12 cellular contexts compared by ENCODE assay signal in the genomic region with DNA sequence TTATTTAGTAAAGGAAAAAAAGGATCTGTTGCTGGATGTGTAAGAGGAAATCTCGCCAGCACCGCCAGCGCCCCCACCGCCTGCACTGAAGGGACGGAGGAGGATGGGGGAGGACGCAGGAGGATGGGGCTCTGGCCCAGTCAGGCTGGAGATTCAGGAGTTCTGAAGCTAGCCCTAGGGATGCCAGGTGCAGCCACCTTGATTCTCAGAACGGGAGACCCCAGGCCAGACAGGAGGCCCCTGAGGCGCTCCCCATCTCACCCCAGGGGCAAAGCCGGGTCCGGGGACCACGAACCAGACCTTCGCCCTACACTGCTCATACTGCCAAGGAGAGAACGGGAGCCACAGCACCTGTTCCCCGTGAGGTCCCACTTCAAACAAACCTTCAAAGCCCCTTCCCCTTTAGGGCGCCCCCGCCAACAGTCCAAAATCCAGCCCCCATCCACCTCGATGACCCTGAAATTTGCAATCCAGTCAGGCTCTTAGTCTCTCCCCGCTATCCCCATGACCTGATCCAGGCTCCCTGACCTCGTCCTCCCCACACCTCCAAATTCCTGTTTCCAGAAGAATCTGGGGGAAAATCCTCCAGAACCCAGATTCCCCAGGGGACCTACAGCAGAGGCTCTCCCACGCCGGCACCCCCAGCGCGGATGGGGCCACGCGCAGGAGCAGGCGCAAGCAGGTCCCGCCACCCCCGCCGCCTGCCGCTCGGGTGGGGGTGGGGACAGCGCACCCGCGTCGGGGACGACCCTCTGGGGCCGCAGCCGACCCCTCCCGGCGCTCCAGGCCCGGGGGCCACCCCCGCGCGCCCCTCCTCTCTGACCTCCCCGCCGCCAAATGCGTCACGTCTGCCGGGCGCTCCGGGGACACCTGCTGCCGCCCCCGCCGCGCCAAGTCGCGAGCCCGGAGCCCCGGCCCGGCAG. TPM values are rescaled to one million over a fixed set of nuclear protein-coding genes. Genes with fewer than 3 reads are reported as not detected.
DNase-seq lines count a peak whose midpoint lies in the region; ATAC-seq, FAIRE-seq and TF ChIP-seq lines count a peak whose summit lies in the region.
"Had no signal": no experiment of that assay in that cellular context is flagged by ENCODE, and none has a peak within 500 bp of the region (broad histone marks: within the 10 kb centered on the region; RNA-seq: fewer than 3 reads in every experiment).

No MANE protein-coding gene starts in this region.

- H3K27me3 ChIP-seq in HepG2 (ENCODE audit: control insufficient read depth in 1 of 2, insufficient read depth in 2 of 2, low read length in 2 of 2) (peaks cover 10 to 59% of the 10 kb centered on the region in 2 experiments), thoracic aorta (replicated peaks; ENCODE audit: insufficient read depth) (no peaks in the 10 kb centered on the region)

- H3K79me2 ChIP-seq in HepG2 (ENCODE audit: insufficient read depth, low read length) = no peaks in the 10 kb centered on the region

- CTCF ChIA-PET in activated CD4-positive, alpha-beta T cell treated with anti-CD3 and anti-CD28 coated beads, Interleukin-2, amount 10 ng/mL, durations not matched to agents 7 days and 5 days (lab: Charles Lee) = no interaction called here
- CTCF ChIA-PET in HepG2 (lab: Yijun Ruan, JAX; ENCODE audit: low intra/inter-chr PET ratio, low total read pairs) = no interaction called here

- H3K4me3 Mint-ChIP-seq in activated CD4-positive, alpha-beta T cell treated with anti-CD3 and anti-CD28 coated beads, Interleukin-2, amount 10 ng/mL, durations not matched to agents 7 days and 5 days = peak overlapping the region; percentile 37
- peak overlapping the region; percentile 52 for H3K4me3 Mint-ChIP-seq in activated naive CD8-positive, alpha-beta T cell treated with anti-CD3 and anti-CD28 coated beads, Interleukin-2, amount 50 U/mL, for 24 hours

- TF ChIP-seq RAD21 in HepG2 (CRISPR knock-in tag; IDR thresholded peaks at IDR 0.05) = no peak

- no peak overlapping the region for H3K9ac ChIP-seq in HepG2 (ENCODE audit: insufficient read depth, low read depth, low read length)
- H3K9ac ChIP-seq: BLaER1 treated with 17β-estradiol and CSF1 and Interleukin-3, amounts not matched to agents 10 nM and 100 nM had no signal

- 25% methylated on average over 18 of the region's 60 CpGs for WGBS in HepG2 (ENCODE audit: low lambda C conversion rate)

- H3K4me3 ChIP-seq in HepG2 (replicated peaks in 1 of 3; ENCODE audit: insufficient read depth in 1 of 3, low read depth in 2 of 3, low read length in 3 of 3) (no peak overlapping the region), thoracic aorta (peak overlapping the region; percentile 56)

- no peaks in the 10 kb centered on the region for H4K20me1 ChIP-seq in HepG2 (ENCODE audit: insufficient read depth, low read length)

- no peaks in the 10 kb centered on the region for H3K4me1 ChIP-seq in HepG2 (ENCODE audit: insufficient read depth, low read length)
- H3K4me1 ChIP-seq in thoracic aorta (ENCODE audit: control insufficient read depth in 1 of 2, low read depth in 2 of 2) = peaks cover 0 to 7% of the 10 kb centered on the region in 2 donors

- no peak overlapping the region for H3K27ac Mint-ChIP-seq in activated CD4-positive, alpha-beta T cell treated with anti-CD3 and anti-CD28 coated beads, Interleukin-2, amount 10 ng/mL, durations not matched to agents 7 days and 5 days
- no peak overlapping the region for H3K27ac Mint-ChIP-seq in activated naive CD8-positive, alpha-beta T cell treated with anti-CD3 and anti-CD28 coated beads, Interleukin-2, amount 50 U/mL, for 24 hours

- no peaks in the 10 kb centered on the region for H3K9me3 ChIP-seq in HepG2 (ENCODE audit: low read length)
- H3K9me3 ChIP-seq in thoracic aorta = no peaks in the 10 kb centered on the region
- H3K9me3 ChIP-seq: BLaER1 treated with 17β-estradiol and CSF1 and Interleukin-3, amounts not matched to agents 10 nM and 100 nM had no signal

- peaks cover 3% of the 10 kb centered on the region for H3K9me3 Mint-ChIP-seq in activated CD4-positive, alpha-beta T cell treated with anti-CD3 and anti-CD28 coated beads, Interleukin-2, amount 10 ng/mL, durations not matched to agents 7 days and 5 days
- H3K9me3 Mint-ChIP-seq in activated naive CD8-positive, alpha-beta T cell treated with anti-CD3 and anti-CD28 coated beads, Interleukin-2, amount 50 U/mL, for 24 hours = no peaks in the 10 kb centered on the region

- BruUV-seq in HepG2 (replicated peaks; lab: Mats Ljungman, UMichigan) = no TSS peak

- in situ Hi-C loops in HepG2 (cut with HindIII; ENCODE audit: extremely low pct_ligation_motif_present, low pct_unique_long_range_greater_than_20kb) = no loop called here

- no peaks in the 10 kb centered on the region for H3K36me3 ChIP-seq in HepG2 (replicated peaks in 1 of 2; ENCODE audit: control insufficient read depth in 1 of 2, insufficient read depth in 2 of 2, low read length in 2 of 2)
- H3K36me3 ChIP-seq in thoracic aorta = no peaks in the 10 kb centered on the region
- H3K36me3 ChIP-seq: BLaER1 treated with 17β-estradiol and CSF1 and Interleukin-3, amounts not matched to agents 10 nM and 100 nM had no signal

- no peak for FAIRE-seq in HepG2 (lab: Jason Lieb, UNC)
- FAIRE-seq: endometrium had no signal

- H3K27ac ChIP-seq in HepG2 (ENCODE audit: extremely low read length, insufficient read depth, low read length) (no peak overlapping the region), thoracic aorta (no peak overlapping the region)
- H3K27ac ChIP-seq: BLaER1 treated with 17β-estradiol and CSF1 and Interleukin-3, amounts not matched to agents 10 nM and 100 nM had no signal

- no peak for DNase-seq in activated CD4-positive, alpha-beta T cell treated with anti-CD3 and anti-CD28 coated beads, Interleukin-2, amount 10 ng/mL, durations not matched to agents 7 days and 5 days
- no peak for DNase-seq in activated CD4-positive, alpha-beta T cell treated with anti-CD3 and anti-CD28 coated beads, Interleukin-2, amount 50 U/mL, for 48 hours
- DNase-seq in activated naive CD8-positive, alpha-beta T cell treated with anti-CD3 and anti-CD28 coated beads, Interleukin-2, amount 50 U/mL, for 24 hours = no peak
- DNase-seq in HepG2 (ENCODE audit: low spot score) (no peak), thoracic aorta (ENCODE audit: low spot score) (no peak)
- DNase-seq: activated CD4-positive, CD25-positive, alpha-beta regulatory T cell treated with anti-CD3 and anti-CD28 coated beads, Interleukin-2, amount 50 U/mL, for 72 hours; NCI-H446 had no signal

- ATAC-seq in activated naive CD8-positive, alpha-beta T cell treated with anti-CD3 and anti-CD28 coated beads, Interleukin-2, amount 50 U/mL, for 24 hours = no peak
- no peak for ATAC-seq in HepG2
- no peak for ATAC-seq in thoracic aorta (ENCODE audit: insufficient number of reproducible peaks, low FRiP score, low read depth)
- no peak for ATAC-seq in GM18861 (IDR thresholded peaks at IDR 0.05; ENCODE audit: unreplicated experiment)
- ATAC-seq in esophagus mucosa = no peak
- ATAC-seq in GM18520 (IDR thresholded peaks at IDR 0.05; ENCODE audit: unreplicated experiment) = no peak

- H3K4me1 Mint-ChIP-seq in activated CD4-positive, alpha-beta T cell treated with anti-CD3 and anti-CD28 coated beads, Interleukin-2, amount 10 ng/mL, durations not matched to agents 7 days and 5 days = peaks cover 7% of the 10 kb centered on the region
- H3K4me1 Mint-ChIP-seq in activated naive CD8-positive, alpha-beta T cell treated with anti-CD3 and anti-CD28 coated beads, Interleukin-2, amount 50 U/mL, for 24 hours = peaks cover 7% of the 10 kb centered on the region

- POLR2A ChIA-PET in activated CD4-positive, alpha-beta T cell treated with anti-CD3 and anti-CD28 coated beads, Interleukin-2, amount 10 ng/mL, durations not matched to agents 7 days and 5 days (lab: Charles Lee) = no interaction called here
- POLR2A ChIA-PET in HepG2 (lab: Yijun Ruan, JAX) = no interaction called here

- no peaks in the 10 kb centered on the region for H3K36me3 Mint-ChIP-seq in activated CD4-positive, alpha-beta T cell treated with anti-CD3 and anti-CD28 coated beads, Interleukin-2, amount 10 ng/mL, durations not matched to agents 7 days and 5 days (ENCODE audit: low read depth)
- H3K36me3 Mint-ChIP-seq in activated naive CD8-positive, alpha-beta T cell treated with anti-CD3 and anti-CD28 coated beads, Interleukin-2, amount 50 U/mL, for 24 hours (ENCODE audit: low read depth) = no peaks in the 10 kb centered on the region

- H2AFZ ChIP-seq in HepG2 (ENCODE audit: low read length) = no peak overlapping the region

- intact Hi-C loops in HepG2 (cut with micrococcal nuclease; ENCODE audit: unreplicated experiment) = no loop called here

- H3K4me2 ChIP-seq in HepG2 (ENCODE audit: low read depth, low read length) = no peak overlapping the region

- no peak for TF ChIP-seq POLR2A in HepG2 (IDR thresholded peaks at IDR 0.05; ENCODE audit: insufficient read depth in 1 of 2, low read depth in 2 of 2, low read length in 2 of 2)

- TF ChIP-seq CTCF in HepG2 (CRISPR knock-in tag; IDR thresholded peaks at IDR 0.05) (no peak), thoracic aorta (IDR thresholded peaks at IDR 0.05) (no peak)

- TF ChIP-seq EP300 in HepG2 (IDR thresholded peaks at IDR 0.05; ENCODE audit: low read depth in 2 of 2, low read length in 2 of 2) (no peak), HepG2 (CRISPR knock-in tag; IDR thresholded peaks at IDR 0.05; ENCODE audit: borderline replicate concordance) (no peak)

- peaks cover 45% of the 10 kb centered on the region for H3K27me3 Mint-ChIP-seq in activated CD4-positive, alpha-beta T cell treated with anti-CD3 and anti-CD28 coated beads, Interleukin-2, amount 10 ng/mL, durations not matched to agents 7 days and 5 days
- H3K27me3 Mint-ChIP-seq in activated naive CD8-positive, alpha-beta T cell treated with anti-CD3 and anti-CD28 coated beads, Interleukin-2, amount 50 U/mL, for 24 hours = peaks cover 36% of the 10 kb centered on the region

RNA-seq across cellular contexts. Expression of a gene that starts 0.9 kb away (rescaled TPM):
- total RNA-seq in activated CD4-positive, alpha-beta T cell treated with anti-CD3 and anti-CD28 coated beads, Interleukin-2, amount 10 ng/mL, durations not matched to agents 7 days and 5 days = not detected
- total RNA-seq in HepG2 (2016; rRNA removed; fragmentation: Illumina TruSeq; extraction: Trizol) (0.13 and 0.27 TPM in 2 replicates), thoracic aorta (1 to 10 TPM; 1.5 to 2.8 TPM), esophagus mucosa (1.1 TPM)
- total RNA-seq in HepG2 (2016; cell fraction: cytosol; rRNA removed; fragmentation: Illumina TruSeq; extraction: Trizol; ENCODE audit: low read depth) = not detected in 2 replicates
- total RNA-seq in HepG2 (2016; cell fraction: insoluble cytoplasmic fraction; rRNA removed; fragmentation: Illumina TruSeq; extraction: Trizol) = 0.06 and 0.19 TPM in 2 replicates
- total RNA-seq in HepG2 (2016; cell fraction: membrane; rRNA removed; fragmentation: Illumina TruSeq; extraction: Trizol) = 0.21 TPM in 1 of 2 replicates, not detected in the other
- total RNA-seq in HepG2 (2016; cell fraction: nucleus; rRNA removed; fragmentation: Illumina TruSeq; extraction: Trizol) = 0.09 TPM in 1 of 2 replicates, not detected in the other
- 0.20 and 0.48 TPM in 2 replicates for polyA plus RNA-seq in HepG2 (2011; rRNA removed)
- polyA plus RNA-seq in HepG2 (2011; cell fraction: cytosol; rRNA removed) = 0.09 and 0.39 TPM in 2 replicates
- polyA plus RNA-seq in HepG2 (2011; cell fraction: nucleus; rRNA removed) = 0.10 and 0.19 TPM in 2 replicates
- polyA plus RNA-seq in HepG2 (2012) = 0.09 TPM in 1 of 2 replicates, not detected in the other
- 0.18 TPM in 1 of 2 replicates, not detected in the other for polyA plus RNA-seq in HepG2 (2016; cell fraction: cytosol; fragmentation: Illumina TruSeq; extraction: Trizol; ENCODE audit: low read depth)
- 0.43 and 0.62 TPM in 2 replicates for polyA plus RNA-seq in HepG2 (2016; cell fraction: insoluble cytoplasmic fraction; fragmentation: Illumina TruSeq; extraction: Trizol; ENCODE audit: low read depth)
- polyA plus RNA-seq in HepG2 (2016; cell fraction: membrane; fragmentation: Illumina TruSeq; extraction: Trizol; ENCODE audit: low read depth) = 0.30 TPM in 1 of 2 replicates, not detected in the other
- polyA plus RNA-seq in HepG2 (2016; cell fraction: nucleus; fragmentation: Illumina TruSeq; extraction: Trizol; ENCODE audit: insufficient read depth, low read depth) = not detected in 2 replicates
- polyA minus RNA-seq in HepG2 (2011; rRNA and poly(A)+ RNA removed; ENCODE audit: low replicate concordance) = 0.04 and 0.56 TPM in 2 replicates
- not detected in 2 replicates for polyA minus RNA-seq in HepG2 (2011; cell fraction: cytosol; rRNA and poly(A)+ RNA removed)
- not detected in 2 replicates for polyA minus RNA-seq in HepG2 (2011; cell fraction: nucleus; rRNA and poly(A)+ RNA removed)
